ENCODE assay signal across 21 cellular contexts in the genomic region with DNA sequence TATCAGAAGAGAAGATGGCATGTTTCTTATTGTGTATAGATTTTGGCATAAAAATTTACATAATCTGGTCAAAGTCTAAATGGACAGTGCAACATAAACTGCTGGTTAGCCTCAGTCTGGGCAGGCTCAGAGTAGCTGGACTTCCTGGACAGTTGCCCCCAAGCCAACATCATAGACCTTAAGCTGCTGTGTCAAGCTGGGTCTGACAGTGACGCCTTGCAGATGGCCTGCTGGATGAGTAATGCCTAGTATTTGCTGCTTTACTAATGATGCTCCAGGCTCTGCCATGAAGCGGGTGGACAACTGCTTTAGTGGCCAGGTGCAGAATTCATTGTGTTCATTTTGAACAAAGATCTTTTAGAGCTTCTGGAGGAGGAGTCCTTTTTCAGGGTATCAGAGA.
DNase-seq lines count a peak whose midpoint lies in the region; ATAC-seq, FAIRE-seq and TF ChIP-seq lines count a peak whose summit lies in the region.
"Had no signal": no experiment of that assay in that cellular context is flagged by ENCODE, and none has a peak within 500 bp of the region (broad histone marks: within the 10 kb centered on the region; RNA-seq: fewer than 3 reads in every experiment).

No MANE protein-coding gene starts in this region.

- DNase-seq in HTR-8/SVneo (ENCODE audit: insufficient read length, low spot score) (peak; percentile 4), astrocyte (ENCODE audit: low read depth) (peak; percentile 10), left ventricle myocardium inferior (peak; percentile 68), putamen (ENCODE audit: low spot score) (peak; percentile 3), middle frontal gyrus (ENCODE audit: extremely low spot score, low spot score) (no peak), NCI-H510A treated with DMSO at 0.1 percent for 48 hours (lab: John Stamatoyannopoulos, UW) (no peak)
- no peak for DNase-seq in stimulated activated CD8-positive, alpha-beta memory T cell treated with anti-CD3 and anti-CD28 coated beads, Interleukin-4, amount 100 ng/mL, for 48 hours
- DNase-seq: activated CD4-positive, alpha-beta T cell treated with anti-CD3 and anti-CD28 coated beads, Interleukin-2, amount 10 ng/mL, durations not matched to agents 7 days and 5 days; C1 segment of cervical spinal cord; DND-41; GOT3; left lung; naive thymus-derived CD8-positive, alpha-beta T cell; NCI-H2029; NCI-H524 treated with DMSO at 0.1 percent for 48 hours; stimulated activated naive CD4-positive, alpha-beta T cell treated with Interleukin-2 at 50 U/mL for 16 hours had no signal

- no peak overlapping the region for H3K9ac ChIP-seq in astrocyte (ENCODE audit: low read length)

- H3K27ac ChIP-seq in astrocyte (ENCODE audit: low read depth, low read length), result no peak overlapping the region
- H3K27ac ChIP-seq in left ventricle myocardium inferior (replicated peaks), result no peak overlapping the region
- H3K27ac ChIP-seq: dorsolateral prefrontal cortex, left lung, upper lobe of left lung had no signal

- H3K9me3 ChIP-seq in astrocyte (ENCODE audit: insufficient read depth, low read depth, low read length) (no peaks in the 10 kb centered on the region), left ventricle myocardium inferior (replicated peaks) (no peaks in the 10 kb centered on the region)
- H3K9me3 ChIP-seq: left lung, upper lobe of left lung had no signal

- TF ChIP-seq CTCF in astrocyte (IDR thresholded peaks at IDR 0.05; ENCODE audit: insufficient read depth, low read depth, low read length) (no peak), left ventricle myocardium inferior (IDR thresholded peaks at IDR 0.05; ENCODE audit: borderline replicate concordance) (no peak)

- H3K27me3 Mint-ChIP-seq in astrocyte (ENCODE audit: low read depth, unreplicated experiment), result no peaks in the 10 kb centered on the region
- H3K27me3 Mint-ChIP-seq: activated CD4-positive, alpha-beta T cell treated with anti-CD3 and anti-CD28 coated beads, Interleukin-2, amount 10 ng/mL, durations not matched to agents 7 days and 5 days; activated naive CD4-positive, alpha-beta T cell treated with anti-CD3 and anti-CD28 coated beads, Interleukin-2, amount 50 U/mL, for 24 hours had no signal

- no peak for ATAC-seq in HG03521 (IDR thresholded peaks at IDR 0.05; ENCODE audit: unreplicated experiment)
- ATAC-seq: left lung; naive thymus-derived CD8-positive, alpha-beta T cell had no signal

- intact Hi-C loops in left ventricle myocardium inferior (cut with micrococcal nuclease), result no loop called here

- H3K4me2 ChIP-seq in astrocyte (ENCODE audit: low read length), result no peak overlapping the region

- no peaks in the 10 kb centered on the region for H3K36me3 Mint-ChIP-seq in astrocyte (ENCODE audit: low read depth, unreplicated experiment)
- H3K36me3 Mint-ChIP-seq: activated naive CD4-positive, alpha-beta T cell treated with anti-CD3 and anti-CD28 coated beads, Interleukin-2, amount 50 U/mL, for 24 hours; naive thymus-derived CD8-positive, alpha-beta T cell had no signal

- peak; percentile 46 for FAIRE-seq in HTR-8/SVneo (lab: Jason Lieb, UNC)
- no peak for FAIRE-seq in astrocyte (lab: Jason Lieb, UNC)
- FAIRE-seq: TTC549 had no signal

- peaks cover 14% of the 10 kb centered on the region for H3K4me1 Mint-ChIP-seq in astrocyte (ENCODE audit: low read depth, unreplicated experiment)
- H3K4me1 Mint-ChIP-seq: activated CD4-positive, alpha-beta T cell treated with anti-CD3 and anti-CD28 coated beads, Interleukin-2, amount 10 ng/mL, durations not matched to agents 7 days and 5 days; activated naive CD4-positive, alpha-beta T cell treated with anti-CD3 and anti-CD28 coated beads, Interleukin-2, amount 50 U/mL, for 24 hours; naive thymus-derived CD8-positive, alpha-beta T cell had no signal

- H3K9me3 Mint-ChIP-seq in astrocyte (ENCODE audit: unreplicated experiment), result peaks cover 2% of the 10 kb centered on the region
- H3K9me3 Mint-ChIP-seq: activated CD4-positive, alpha-beta T cell treated with anti-CD3 and anti-CD28 coated beads, Interleukin-2, amount 10 ng/mL, durations not matched to agents 7 days and 5 days had no signal

- H3K4me3 ChIP-seq in astrocyte (ENCODE audit: insufficient read depth, low read depth, low read length), result no peak overlapping the region
- H3K4me3 ChIP-seq in left ventricle myocardium inferior, result no peak overlapping the region
- H3K4me3 ChIP-seq: dorsolateral prefrontal cortex, left lung, upper lobe of left lung had no signal

- no peak overlapping the region for H3K4me3 Mint-ChIP-seq in astrocyte (ENCODE audit: unreplicated experiment)
- H3K4me3 Mint-ChIP-seq: activated CD4-positive, alpha-beta T cell treated with anti-CD3 and anti-CD28 coated beads, Interleukin-2, amount 10 ng/mL, durations not matched to agents 7 days and 5 days; activated naive CD4-positive, alpha-beta T cell treated with anti-CD3 and anti-CD28 coated beads, Interleukin-2, amount 50 U/mL, for 24 hours; naive thymus-derived CD8-positive, alpha-beta T cell had no signal

- H4K20me1 ChIP-seq in astrocyte (ENCODE audit: insufficient read depth, low read length), result no peaks in the 10 kb centered on the region

- no peak overlapping the region for H3K27ac Mint-ChIP-seq in astrocyte (ENCODE audit: unreplicated experiment)
- H3K27ac Mint-ChIP-seq: activated CD4-positive, alpha-beta T cell treated with anti-CD3 and anti-CD28 coated beads, Interleukin-2, amount 10 ng/mL, durations not matched to agents 7 days and 5 days; activated naive CD4-positive, alpha-beta T cell treated with anti-CD3 and anti-CD28 coated beads, Interleukin-2, amount 50 U/mL, for 24 hours; naive thymus-derived CD8-positive, alpha-beta T cell had no signal

- no peaks in the 10 kb centered on the region for H3K79me2 ChIP-seq in astrocyte (ENCODE audit: insufficient read depth, low read length)

- no peaks in the 10 kb centered on the region for H3K36me3 ChIP-seq in astrocyte (ENCODE audit: insufficient read depth, low read length)
- no peaks in the 10 kb centered on the region for H3K36me3 ChIP-seq in left ventricle myocardium inferior
- H3K36me3 ChIP-seq: left lung, upper lobe of left lung had no signal

- H3K27me3 ChIP-seq in astrocyte (ENCODE audit: insufficient read depth, low read length), result no peaks in the 10 kb centered on the region
- H3K27me3 ChIP-seq in left ventricle myocardium inferior (ENCODE audit: low read depth), result no peaks in the 10 kb centered on the region
- H3K27me3 ChIP-seq: dorsolateral prefrontal cortex, left lung, upper lobe of left lung had no signal

- H3K4me1 ChIP-seq in astrocyte (ENCODE audit: insufficient read depth, low read length) (no peaks in the 10 kb centered on the region), left ventricle myocardium inferior (no peaks in the 10 kb centered on the region)
- H3K4me1 ChIP-seq: left lung, upper lobe of left lung had no signal

- H2AFZ ChIP-seq in astrocyte (ENCODE audit: low read depth, low read length), result no peak overlapping the region

Comparison
In these comparisons a context has a peak if more than half of its experiments do, and no peak if none do; other contexts are left out.
1. DNase-seq: peak in HTR-8/SVneo (single experiment), astrocyte (single experiment), left ventricle myocardium inferior (single experiment) and putamen (single experiment); none in stimulated activated CD8-positive, alpha-beta memory T cell treated with anti-CD3 and anti-CD28 coated beads, Interleukin-4, amount 100 ng/mL, for 48 hours (single experiment), middle frontal gyrus (single experiment) and NCI-H510A treated with DMSO at 0.1 percent for 48 hours (single experiment).